ENCODE assay signal across 9 cellular contexts in the genomic region with DNA sequence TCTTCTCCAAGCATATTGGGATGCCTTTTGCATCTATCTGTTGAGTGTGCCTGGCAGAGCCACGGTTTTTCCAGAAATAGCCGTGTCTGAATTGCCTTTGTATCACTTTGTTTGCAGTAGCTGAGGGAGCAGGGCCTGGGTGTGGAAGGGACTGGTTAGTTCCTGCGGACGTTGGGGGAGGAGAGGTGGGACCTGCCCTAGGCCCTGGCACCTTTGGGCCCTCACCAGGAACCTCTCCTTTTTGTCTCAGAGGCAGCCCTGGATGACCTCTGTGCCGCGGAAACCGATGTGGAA. TPM values are rescaled to one million over a fixed set of nuclear protein-coding genes. Genes with fewer than 3 reads are reported as not detected.
DNase-seq lines count a peak whose midpoint lies in the region; ATAC-seq and TF ChIP-seq lines count a peak whose summit lies in the region.
"Had no signal": no experiment of that assay in that cellular context is flagged by ENCODE, and none has a peak within 500 bp of the region (broad histone marks: within the 10 kb centered on the region; RNA-seq: fewer than 3 reads in every experiment).

No MANE protein-coding gene starts in this region.

- H3K27me3 ChIP-seq in DOHH2 (ENCODE audit: control insufficient read depth, low read length), result no peaks in the 10 kb centered on the region
- H3K27me3 ChIP-seq in SK-N-SH (ENCODE audit: insufficient read depth), result no peaks in the 10 kb centered on the region
- no peaks in the 10 kb centered on the region for H3K27me3 ChIP-seq in esophagus squamous epithelium
- no peaks in the 10 kb centered on the region for H3K27me3 ChIP-seq in psoas muscle (ENCODE audit: insufficient read depth in 3 of 3, low read length in 2 of 3)
- H3K27me3 ChIP-seq in aorta (ENCODE audit: control insufficient read depth in 1 of 2, insufficient read depth in 2 of 2, low read length in 1 of 2), result no peaks in the 10 kb centered on the region

- H2AFZ ChIP-seq in SK-N-SH (ENCODE audit: low read depth), result no peak overlapping the region

- H3K4me2 ChIP-seq in DOHH2 (ENCODE audit: low read length), result no peak overlapping the region; the same call in 1 of the 2 replicates
- peak overlapping the region; percentile 36; the same call in 1 of the 2 replicates for H3K4me2 ChIP-seq in SK-N-SH

- TF ChIP-seq EP300 in SK-N-SH (IDR thresholded peaks at IDR 0.05; ENCODE audit: borderline replicate concordance in 1 of 2, low read depth in 1 of 2, low read length in 1 of 2), result no peak

- H3K9me2 ChIP-seq in DOHH2 (replicated peaks; ENCODE audit: control insufficient read depth, low read length) (no peaks in the 10 kb centered on the region), SK-N-SH (no peaks in the 10 kb centered on the region)

- no peak for TF ChIP-seq POLR2A in esophagus squamous epithelium (IDR thresholded peaks at IDR 0.05)

- H4K20me1 ChIP-seq in DOHH2 (ENCODE audit: control insufficient read depth, insufficient read depth, low read depth, low read length) (no peaks in the 10 kb centered on the region), SK-N-SH (ENCODE audit: insufficient read depth) (no peaks in the 10 kb centered on the region)

- intact Hi-C loops in esophagus squamous epithelium (cut with DNase I) (loop anchor here (5.0 kb wide), 1 partner anchor 37 kb away; a partner anchor contains a TSS), psoas muscle (cut with DNase I) (loop anchor here (1.0 to 10.0 kb wide), 5 partner anchors 40 to 220 kb away; a partner anchor contains a TSS), aorta (cut with DNase I) (loop anchor here (1.0 to 10.0 kb wide), 5 partner anchors 37 to 222 kb away; a partner anchor contains a TSS)

- no peak for TF ChIP-seq CTCF in DOHH2 (IDR thresholded peaks at IDR 0.05; ENCODE audit: low read depth, low read length, poor library complexity, severe bottlenecking)
- no peak for TF ChIP-seq CTCF in SK-N-SH (IDR thresholded peaks at IDR 0.05)
- TF ChIP-seq CTCF in esophagus squamous epithelium (IDR thresholded peaks at IDR 0.05), result no peak
- TF ChIP-seq CTCF in psoas muscle (IDR thresholded peaks at IDR 0.05), result no peak

- 27% methylated on average over 6 of the region's 7 CpGs for WGBS in SK-N-SH (ENCODE audit: low lambda C conversion rate)
- WGBS in esophagus squamous epithelium, 2 donors, result 0 to 40% methylated on average over 1 of the region's 7 CpGs
- 8 to 10% (median 9%) methylated on average over 7 of the region's 7 CpGs for WGBS in psoas muscle, 3 donors
- 6 to 8% methylated on average over 7 of the region's 7 CpGs for WGBS in aorta, 2 donors

- ATAC-seq in psoas muscle (no peak), aorta (ENCODE audit: low FRiP score) (no peak), GM21360 (IDR thresholded peaks at IDR 0.05; ENCODE audit: unreplicated experiment) (no peak), GM18511 (IDR thresholded peaks at IDR 0.05; ENCODE audit: unreplicated experiment) (no peak)

- H3F3A ChIP-seq in DOHH2 (ENCODE audit: control insufficient read depth, insufficient read depth) (peaks cover 3% of the 10 kb centered on the region; the same call in 1 of the 2 replicates), SK-N-SH (replicated peaks; ENCODE audit: insufficient read depth) (peaks cover 22% of the 10 kb centered on the region)

- TF ChIP-seq RAD21 in SK-N-SH (IDR thresholded peaks at IDR 0.05; ENCODE audit: low read length), result no peak

- CTCF ChIA-PET in SK-N-SH (lab: Yijun Ruan, JAX), result interaction anchor here (0.5 to 8.2 kb wide), 16 partner anchors 11 to 201 kb away, joined by 3 to 136 read pairs (median 4); a partner anchor contains a TSS

- peaks cover 48% of the 10 kb centered on the region for H3K4me1 ChIP-seq in DOHH2 (ENCODE audit: control insufficient read depth, low read length)
- peaks cover 16 to 64% of the 10 kb centered on the region in 2 experiments; a peak in 2 of 4 replicates for H3K4me1 ChIP-seq in SK-N-SH (ENCODE audit: control insufficient read depth in 1 of 2, insufficient read depth in 2 of 2, low read depth in 1 of 2, low read length in 1 of 2)
- peaks cover 49 to 60% (median 51%) of the 10 kb centered on the region in 3 donors for H3K4me1 ChIP-seq in esophagus squamous epithelium
- H3K4me1 ChIP-seq in psoas muscle, result peaks cover 34% of the 10 kb centered on the region
- no peaks in the 10 kb centered on the region for H3K4me1 ChIP-seq in aorta (ENCODE audit: control insufficient read depth in 1 of 2, insufficient read depth in 2 of 2, low read length in 2 of 2)

- peak overlapping the region; percentile 95 for H3K9ac ChIP-seq in SK-N-SH

- H3K36me3 ChIP-seq in DOHH2 (ENCODE audit: control insufficient read depth, low read length) (peaks cover 72% of the 10 kb centered on the region), SK-N-SH (replicated peaks in 1 of 2; ENCODE audit: control insufficient read depth in 1 of 2, insufficient read depth in 2 of 2, low read length in 1 of 2) (peaks cover 11 to 47% of the 10 kb centered on the region in 2 experiments), esophagus squamous epithelium (peaks cover 20 to 80% (median 35%) of the 10 kb centered on the region in 3 donors), psoas muscle (ENCODE audit: insufficient read depth in 1 of 2, low read depth in 1 of 2) (peaks cover 3 to 39% of the 10 kb centered on the region in 2 donors), aorta (ENCODE audit: control insufficient read depth in 1 of 2, insufficient read depth in 2 of 2, low read length in 1 of 2) (peaks cover 0 to 5% of the 10 kb centered on the region in 2 donors)

- H3K4me3 ChIP-seq in DOHH2 (ENCODE audit: low read length) (0 out of 2 replicates have a peak overlapping the region, but pooled peaks have one; percentile 96), SK-N-SH (ENCODE audit: low read depth in 2 of 2, low read length in 1 of 2) (0 out of 4 replicates have a peak overlapping the region, but pooled peaks of 1 of the 2 experiments have one; percentile 68), esophagus squamous epithelium (peak overlapping the region in 2 of 4 donors; percentile 7 to 51), psoas muscle (peak overlapping the region; percentile 77), aorta (ENCODE audit: low read length in 2 of 2) (no peak overlapping the region)

- H3K79me2 ChIP-seq in DOHH2 (ENCODE audit: control insufficient read depth, low read length) (peaks cover 44% of the 10 kb centered on the region), SK-N-SH (ENCODE audit: insufficient read depth) (peaks cover 40% of the 10 kb centered on the region)

- DNase-seq in SK-N-SH (no peak), esophagus squamous epithelium (lab: John Stamatoyannopoulos, UW) (no peak), psoas muscle (no peak), aorta (no peak)
- DNase-seq in central memory CD4-positive, alpha-beta T cell, result no peak
- DNase-seq: activated CD4-positive, CD25-positive, alpha-beta regulatory T cell had no signal

- H3K9me3 ChIP-seq in DOHH2 (ENCODE audit: control insufficient read depth, insufficient read depth, low read length) (no peaks in the 10 kb centered on the region), SK-N-SH (no peaks in the 10 kb centered on the region), esophagus squamous epithelium (no peaks in the 10 kb centered on the region), psoas muscle (no peaks in the 10 kb centered on the region), aorta (ENCODE audit: control insufficient read depth, low read length) (no peaks in the 10 kb centered on the region)

- H3K27ac ChIP-seq in DOHH2 (ENCODE audit: low read depth, low read length) (no peak overlapping the region), SK-N-SH (ENCODE audit: low read depth in 2 of 2, low read length in 1 of 2) (peak overlapping the region; percentile 99 to 100), esophagus squamous epithelium (peak overlapping the region; percentile 91 to 100 (median 99)), psoas muscle (peak overlapping the region; percentile 99), aorta (ENCODE audit: low read depth in 1 of 2, low read length in 2 of 2) (peak overlapping the region in 1 of 2 donors; percentile 82)

- POLR2A ChIA-PET in SK-N-SH (lab: Yijun Ruan, JAX), result interaction anchor here (0.7 to 1.3 kb wide), 2 partner anchors 42 to 85 kb away, joined by 3 to 5 read pairs; no protein-coding TSS in a partner anchor

RNA-seq across cellular contexts. Expression of a gene that starts 18.6 kb away (rescaled TPM):
- polyA plus RNA-seq in SK-N-SH (2012; rRNA removed) (5.6 and 6.5 TPM in 2 replicates), psoas muscle (1 to 10 TPM; 3.7 to 4.5 (median 3.9) TPM), aorta (1 to 10 TPM; 4.0 to 7.5 TPM)
- polyA plus RNA-seq in SK-N-SH (2012; cell fraction: cytosol; rRNA removed), result 4.0 and 4.3 TPM in 2 replicates
- polyA plus RNA-seq in SK-N-SH (2012; cell fraction: nucleus; rRNA removed), result 12.5 and 14.9 TPM in 2 replicates
- total RNA-seq in esophagus squamous epithelium (1 to 10 TPM; 4.8 to 8.9 (median 7.1) TPM), psoas muscle (1 to 10 TPM; 4.4 to 5.6 (median 5.2) TPM), aorta (1 to 10 TPM; 5.0 to 6.3 TPM)

RNA-seq across cellular contexts. Expression of a gene that starts 25.1 kb away (rescaled TPM):
- polyA plus RNA-seq in SK-N-SH (2012; rRNA removed) (393 and 438 TPM in 2 replicates), psoas muscle (100 to 1,000 TPM; 295 to 342 (median 332) TPM), aorta (100 to 1,000 TPM; 302 to 686 TPM)
- 655 and 1,170 TPM in 2 replicates for polyA plus RNA-seq in SK-N-SH (2012; cell fraction: cytosol; rRNA removed)
- 91.0 and 95.9 TPM in 2 replicates for polyA plus RNA-seq in SK-N-SH (2012; cell fraction: nucleus; rRNA removed)
- total RNA-seq in esophagus squamous epithelium (100 to 1,000 TPM; 293 to 431 (median 357) TPM), psoas muscle (100 to 1,000 TPM; 156 to 218 (median 185) TPM), aorta (100 to 1,000 TPM; 114 to 128 TPM)

RNA-seq across cellular contexts. Expression of a gene that starts 25.3 kb away (rescaled TPM):
- polyA plus RNA-seq in SK-N-SH (2012; rRNA removed) (24.2 and 29.6 TPM in 2 replicates), psoas muscle (10 to 100 TPM in 2 of 3 donors, 1 to 10 TPM in 1; 7.7 to 19.6 (median 16.5) TPM), aorta (10 to 100 TPM in 1 of 2 donors, 1 to 10 TPM in 1; 9.5 to 12.7 TPM)
- polyA plus RNA-seq in SK-N-SH (2012; cell fraction: cytosol; rRNA removed), result 22.7 and 27.4 TPM in 2 replicates
- polyA plus RNA-seq in SK-N-SH (2012; cell fraction: nucleus; rRNA removed), result 15.3 and 20.4 TPM in 2 replicates
- total RNA-seq in esophagus squamous epithelium (10 to 100 TPM; 15.1 to 31.3 (median 18.2) TPM), psoas muscle (1 to 10 TPM; 5.3 to 9.5 (median 5.4) TPM), aorta (1 to 10 TPM; 6.4 to 6.7 TPM)

RNA-seq across cellular contexts. Expression of a gene that starts 35.3 kb away (rescaled TPM):
- 38.0 and 39.8 TPM in 2 replicates for polyA plus RNA-seq in SK-N-SH (2012; rRNA removed)
- polyA plus RNA-seq in SK-N-SH (2012; cell fraction: cytosol; rRNA removed), result 6.5 and 13.9 TPM in 2 replicates
- polyA plus RNA-seq in SK-N-SH (2012; cell fraction: nucleus; rRNA removed), result 195 and 267 TPM in 2 replicates
- 100 to 1,000 TPM in 3 of 4 donors, 10 to 100 TPM in 1; 57.7 to 215 (median 128) TPM for total RNA-seq in esophagus squamous epithelium
- total RNA-seq in psoas muscle, result 1 to 10 TPM; 2.5 to 3.9 (median 2.8) TPM
- polyA plus RNA-seq in psoas muscle, result 1 to 10 TPM; 2.3 to 6.1 (median 2.5) TPM
- total RNA-seq in aorta, result 100 to 1,000 TPM in 1 of 2 donors, 10 to 100 TPM in 1; 69.9 to 115 TPM
- polyA plus RNA-seq in aorta, result 100 to 1,000 TPM in 1 of 2 donors, 10 to 100 TPM in 1; 26.3 to 235 TPM

RNA-seq across cellular contexts. Expression of a gene that starts 38.8 kb away (rescaled TPM):
- polyA plus RNA-seq in SK-N-SH (2012; rRNA removed) (141 and 194 TPM in 2 replicates), psoas muscle (10 to 100 TPM; 16.9 to 24.3 (median 23.1) TPM), aorta (100 to 1,000 TPM in 1 of 2 donors, 10 to 100 TPM in 1; 64.2 to 113 TPM)
- 121 and 166 TPM in 2 replicates for polyA plus RNA-seq in SK-N-SH (2012; cell fraction: cytosol; rRNA removed)
- 102 and 112 TPM in 2 replicates for polyA plus RNA-seq in SK-N-SH (2012; cell fraction: nucleus; rRNA removed)
- total RNA-seq in esophagus squamous epithelium (100 to 1,000 TPM in 2 of 4 donors, 10 to 100 TPM in 2; 71.8 to 138 (median 115) TPM), psoas muscle (10 to 100 TPM; 23.9 to 34.7 (median 28.7) TPM), aorta (100 to 1,000 TPM; 170 to 183 TPM)

Comparison
In these comparisons a context has a peak if more than half of its experiments do, and no peak if none do; other contexts are left out.
1. H3K4me3 ChIP-seq: peak in DOHH2 (single experiment) and psoas muscle (single experiment); none in aorta (0 of 2).